1 cellular context compared by ENCODE assay signal in genomic region chr4:84218002-84218401, GRCh38.
TF ChIP-seq lines count a peak whose summit lies in the region.

No MANE protein-coding gene starts in this region.

TF ChIP-seq in IMR-90, 13 proteins besides CTCF, POLR2A, EP300 and RAD21 (continued from another document):
- TF ChIP-seq USF2 (IDR thresholded peaks at IDR 0.05; ENCODE audit: low read depth, low read length) (no peak), NFE2L2 (IDR thresholded peaks at IDR 0.05; ENCODE audit: low read depth, low read length) (no peak), SMC3 (IDR thresholded peaks at IDR 0.05; ENCODE audit: low read depth, low read length) (no peak), CEBPB (IDR thresholded peaks at IDR 0.05; ENCODE audit: low read depth, low read length) (no peak), FOS (IDR thresholded peaks at IDR 0.05; ENCODE audit: low read depth, low read length) (no peak), BHLHE40 (IDR thresholded peaks at IDR 0.05; ENCODE audit: low read depth, low read length) (no peak), MAZ (IDR thresholded peaks at IDR 0.05; ENCODE audit: borderline replicate concordance, low read depth, low read length) (no peak), RFX5 (IDR thresholded peaks at IDR 0.05; ENCODE audit: low read depth, low read length) (no peak), MAFK (IDR thresholded peaks at IDR 0.05; ENCODE audit: low read depth, low read length) (no peak), RCOR1 (IDR thresholded peaks at IDR 0.05; ENCODE audit: insufficient replicate concordance, low read length) (no peak), CHD1 (IDR thresholded peaks at IDR 0.05; ENCODE audit: low read depth, low read length) (no peak)
